ENCODE assay signal across 9 cellular contexts in the genomic region with DNA sequence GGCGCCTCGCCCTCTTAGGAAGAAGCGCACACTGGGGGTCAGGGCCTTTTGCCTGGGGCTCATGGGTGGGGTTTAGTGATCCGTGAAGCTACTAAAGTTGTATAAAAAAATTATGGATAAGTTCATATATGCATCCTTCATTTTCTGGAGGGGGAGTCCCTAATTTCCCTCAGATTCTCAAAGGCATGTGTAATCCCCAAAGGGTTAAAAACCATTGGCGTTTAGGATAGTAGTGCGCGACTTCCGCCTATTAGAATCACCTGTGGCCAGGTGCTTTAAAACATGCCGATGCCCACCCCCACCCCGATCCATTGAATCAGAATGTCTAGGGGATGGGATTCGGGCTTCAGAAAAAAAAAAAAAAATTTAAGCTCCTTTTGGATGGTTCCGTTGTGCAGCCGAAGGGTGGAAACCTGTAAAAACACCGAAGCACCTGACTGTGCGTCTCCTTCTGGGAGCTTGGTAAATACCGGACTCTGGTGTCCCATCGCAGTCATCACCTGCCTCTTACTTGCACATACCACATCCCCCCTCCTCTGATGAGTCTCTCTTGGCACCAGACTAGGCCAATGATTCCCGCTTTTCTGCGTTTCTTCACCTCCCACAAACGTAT. TPM values are rescaled to one million over a fixed set of nuclear protein-coding genes. Genes with fewer than 3 reads are reported as not detected.
DNase-seq lines count a peak whose midpoint lies in the region; ATAC-seq and FAIRE-seq lines count a peak whose summit lies in the region.
"Had no signal": no experiment of that assay in that cellular context is flagged by ENCODE, and none has a peak within 500 bp of the region (broad histone marks: within the 10 kb centered on the region; RNA-seq: fewer than 3 reads in every experiment).

No MANE protein-coding gene starts in this region.

- no peaks in the 10 kb centered on the region for H3K4me1 ChIP-seq in small intestine (ENCODE audit: control insufficient read depth in 2 of 2, insufficient read depth in 1 of 2, low read depth in 1 of 2, low read length in 1 of 2)

- intact Hi-C loops in activated naive CD4-positive, alpha-beta T cell treated with anti-CD3 and anti-CD28 coated beads for 36 hours (cut with micrococcal nuclease) = loop anchor here (1.0 to 5.0 kb wide), 4 partner anchors 41 to 121 kb away; a partner anchor contains a TSS
- intact Hi-C loops in activated T-helper 1 cell treated with anti-CD3 and anti-CD28 coated beads, Interleukin-12 subunit alpha, Interleukin-12 subunit beta, Interleukin-2, Interleukin-4 antibody, amounts not matched to agents 30 ng/mL and 10 ng/mL and 1 ng/mL, durations not matched to agents 14 hours and 24 hours and 36 hours (cut with micrococcal nuclease) = loop anchor here (1.0 to 5.0 kb wide), 5 partner anchors 46 to 231 kb away; a partner anchor contains a TSS

- peak overlapping the region; percentile 59 to 87 for H3K27ac ChIP-seq in small intestine (ENCODE audit: low read depth in 1 of 2, low read length in 1 of 2)

- peak overlapping the region; percentile 72 for H3K4me3 Mint-ChIP-seq in activated naive CD4-positive, alpha-beta T cell treated with anti-CD3 and anti-CD28 coated beads for 36 hours
- H3K4me3 Mint-ChIP-seq in activated T-helper 1 cell treated with anti-CD3 and anti-CD28 coated beads, Interleukin-12 subunit alpha, Interleukin-12 subunit beta, Interleukin-2, Interleukin-4 antibody, amounts not matched to agents 30 ng/mL and 10 ng/mL and 1 ng/mL, durations not matched to agents 14 hours and 24 hours and 36 hours = peak overlapping the region; percentile 79

- CTCF ChIA-PET in activated naive CD4-positive, alpha-beta T cell treated with anti-CD3 and anti-CD28 coated beads for 36 hours (lab: Charles Lee) = interaction anchor here (1.2 kb wide), 1 partner anchor 11 kb away, joined by 5 read pairs; no protein-coding TSS in a partner anchor

- ATAC-seq in HG02840 (IDR thresholded peaks at IDR 0.05; ENCODE audit: low FRiP score, unreplicated experiment) (no peak), GM21526 (IDR thresholded peaks at IDR 0.05; ENCODE audit: low FRiP score, unreplicated experiment) (no peak)

- H3K36me3 Mint-ChIP-seq in activated naive CD4-positive, alpha-beta T cell treated with anti-CD3 and anti-CD28 coated beads for 36 hours (ENCODE audit: low read depth) = peaks cover 2% of the 10 kb centered on the region
- peaks cover 8% of the 10 kb centered on the region for H3K36me3 Mint-ChIP-seq in activated T-helper 1 cell treated with anti-CD3 and anti-CD28 coated beads, Interleukin-12 subunit alpha, Interleukin-12 subunit beta, Interleukin-2, Interleukin-4 antibody, amounts not matched to agents 30 ng/mL and 10 ng/mL and 1 ng/mL, durations not matched to agents 14 hours and 24 hours and 36 hours (ENCODE audit: low read depth)

- no peaks in the 10 kb centered on the region for H3K27me3 Mint-ChIP-seq in activated naive CD4-positive, alpha-beta T cell treated with anti-CD3 and anti-CD28 coated beads for 36 hours (ENCODE audit: low read depth)
- no peaks in the 10 kb centered on the region for H3K27me3 Mint-ChIP-seq in activated T-helper 1 cell treated with anti-CD3 and anti-CD28 coated beads, Interleukin-12 subunit alpha, Interleukin-12 subunit beta, Interleukin-2, Interleukin-4 antibody, amounts not matched to agents 30 ng/mL and 10 ng/mL and 1 ng/mL, durations not matched to agents 14 hours and 24 hours and 36 hours (ENCODE audit: insufficient read depth)

- H3K9me3 Mint-ChIP-seq in activated naive CD4-positive, alpha-beta T cell treated with anti-CD3 and anti-CD28 coated beads for 36 hours = no peaks in the 10 kb centered on the region
- no peaks in the 10 kb centered on the region for H3K9me3 Mint-ChIP-seq in activated T-helper 1 cell treated with anti-CD3 and anti-CD28 coated beads, Interleukin-12 subunit alpha, Interleukin-12 subunit beta, Interleukin-2, Interleukin-4 antibody, amounts not matched to agents 30 ng/mL and 10 ng/mL and 1 ng/mL, durations not matched to agents 14 hours and 24 hours and 36 hours

- H3K9me3 ChIP-seq in small intestine (ENCODE audit: control insufficient read depth, low read depth) = no peaks in the 10 kb centered on the region

- H3K4me3 ChIP-seq in iPS-11a (ENCODE audit: low read depth, low read length) = peak overlapping the region; percentile 64
- peak overlapping the region; percentile 81 to 96 for H3K4me3 ChIP-seq in small intestine (ENCODE audit: low read depth in 1 of 2, low read length in 2 of 2)

- FAIRE-seq in small intestine (lab: Jason Lieb, UNC) = no peak
- FAIRE-seq: endometrium had no signal

- H3K4me1 Mint-ChIP-seq in activated naive CD4-positive, alpha-beta T cell treated with anti-CD3 and anti-CD28 coated beads for 36 hours (ENCODE audit: low read depth) = peaks cover 30% of the 10 kb centered on the region
- H3K4me1 Mint-ChIP-seq in activated T-helper 1 cell treated with anti-CD3 and anti-CD28 coated beads, Interleukin-12 subunit alpha, Interleukin-12 subunit beta, Interleukin-2, Interleukin-4 antibody, amounts not matched to agents 30 ng/mL and 10 ng/mL and 1 ng/mL, durations not matched to agents 14 hours and 24 hours and 36 hours (ENCODE audit: low read depth) = peaks cover 33% of the 10 kb centered on the region

- no peaks in the 10 kb centered on the region for H3K36me3 ChIP-seq in small intestine (ENCODE audit: control insufficient read depth in 2 of 2, insufficient read depth in 2 of 2, low read length in 2 of 2)

- DNase-seq in activated naive CD4-positive, alpha-beta T cell treated with anti-CD3 and anti-CD28 coated beads for 36 hours = peak; percentile 26
- DNase-seq in activated naive CD4-positive, alpha-beta T cell treated with anti-CD3 and anti-CD28 coated beads, Interleukin-2, amount 50 U/mL, for 16 hours = no peak
- no peak for DNase-seq in activated T-helper 1 cell treated with anti-CD3 and anti-CD28 coated beads, Interleukin-12 subunit alpha, Interleukin-12 subunit beta, Interleukin-2, Interleukin-4 antibody, amounts not matched to agents 30 ng/mL and 10 ng/mL and 1 ng/mL, durations not matched to agents 14 hours and 24 hours and 36 hours (ENCODE audit: low spot score)
- no peak for DNase-seq in small intestine
- DNase-seq in activated CD4-positive, CD25-positive, alpha-beta regulatory T cell (lab: John Stamatoyannopoulos, UW) = no peak

- H3K27me3 ChIP-seq in small intestine (ENCODE audit: control insufficient read depth in 2 of 2, insufficient read depth in 2 of 2, low read length in 2 of 2) = no peaks in the 10 kb centered on the region

- H3K27ac Mint-ChIP-seq in activated naive CD4-positive, alpha-beta T cell treated with anti-CD3 and anti-CD28 coated beads for 36 hours = peak overlapping the region; percentile 63
- H3K27ac Mint-ChIP-seq in activated T-helper 1 cell treated with anti-CD3 and anti-CD28 coated beads, Interleukin-12 subunit alpha, Interleukin-12 subunit beta, Interleukin-2, Interleukin-4 antibody, amounts not matched to agents 30 ng/mL and 10 ng/mL and 1 ng/mL, durations not matched to agents 14 hours and 24 hours and 36 hours = peak overlapping the region; percentile 59

- 8 to 15% (median 15%) methylated on average over 20 of the region's 20 CpGs for WGBS in small intestine, 3 donors

RNA-seq across cellular contexts. Expression of a gene that starts 0.6 kb away (rescaled TPM):
- total RNA-seq in activated naive CD4-positive, alpha-beta T cell treated with anti-CD3 and anti-CD28 coated beads for 36 hours = 1 to 10 TPM; 6.7 to 8.6 TPM
- total RNA-seq in activated T-helper 1 cell treated with anti-CD3 and anti-CD28 coated beads, Interleukin-12 subunit alpha, Interleukin-12 subunit beta, Interleukin-2, Interleukin-4 antibody, amounts not matched to agents 30 ng/mL and 10 ng/mL and 1 ng/mL, durations not matched to agents 14 hours and 24 hours and 36 hours = 4.1 and 6.2 TPM in 2 replicates
- polyA plus RNA-seq in small intestine = 1 to 10 TPM; 1.4 to 4.5 (median 1.8) TPM
